13 cellular contexts compared by ENCODE assay signal in genomic region chr2:80322958-80323357, GRCh38.
"Had no signal": no experiment of that assay in that cellular context is flagged by ENCODE, and none has a peak within 500 bp of the region (broad histone marks: within the 10 kb centered on the region; RNA-seq: fewer than 3 reads in every experiment).

No MANE protein-coding gene starts in this region.

- H3K27ac ChIP-seq: psoas muscle, stomach had no signal

- H3K36me3 ChIP-seq: stomach had no signal

- DNase-seq: activated CD4-positive, alpha-beta T cell treated with anti-CD3 and anti-CD28 coated beads, Interleukin-2, amount 50 U/mL, for 1 hour; activated CD4-positive, CD25-positive, alpha-beta regulatory T cell; activated CD8-positive, alpha-beta memory T cell treated with anti-CD3 and anti-CD28 coated beads, Interleukin-2, amount 50 U/mL, for 4 hours; activated naive CD4-positive, alpha-beta T cell treated with anti-CD3 and anti-CD28 coated beads for 36 hours; activated T-cell treated with anti-CD3 and anti-CD28 coated beads, Interleukin-2, amount 50 U/mL, for 4 hours; central memory CD4-positive, alpha-beta T cell; left ventricle myocardium superior; naive B cell; psoas muscle; small intestine; stimulated activated CD4-positive, alpha-beta T cell treated with anti-CD3 and anti-CD28 coated beads, Interleukin-4, amount 100 ng/mL, for 1 hour; stomach; trophoblast cell had no signal

- H3K9me3 ChIP-seq: psoas muscle, stomach had no signal

- H3K4me1 ChIP-seq: psoas muscle had no signal

- H3K4me3 ChIP-seq: psoas muscle, stomach had no signal
